In the genomic region with DNA sequence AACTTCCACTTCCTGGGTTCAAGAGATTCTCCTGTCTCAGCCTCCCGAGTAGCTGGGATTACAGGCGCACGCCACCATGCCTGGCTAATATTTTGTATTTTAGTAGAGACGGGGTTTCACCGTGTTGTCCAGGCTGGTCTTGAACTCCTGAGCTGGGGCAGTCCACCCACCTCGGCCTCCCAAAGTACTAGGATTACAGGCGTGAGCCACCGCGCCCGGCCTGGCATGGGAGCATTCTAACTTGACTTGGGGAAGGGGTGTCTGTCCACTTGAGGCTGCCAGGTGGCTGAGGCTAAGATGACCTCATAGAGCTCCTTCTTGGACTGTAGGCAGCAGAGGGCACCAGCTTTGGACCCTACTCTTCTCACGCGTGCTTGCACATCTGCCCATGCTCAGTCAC, we compare ENCODE assay signal across 5 cellular contexts.
DNase-seq lines count a peak whose midpoint lies in the region; ATAC-seq and TF ChIP-seq lines count a peak whose summit lies in the region.
"Not testable (repeated sequence)": the region's sequence is repeated elsewhere in the genome, so short reads cannot be mapped to it uniquely, and the experiment has no call there.

No MANE protein-coding gene starts in this region.

- not testable (repeated sequence) for H3K36me3 Mint-ChIP-seq in CD4-positive, alpha-beta T cell (ENCODE audit: low read depth); neural progenitor cell

- not testable (repeated sequence) for DNase-seq in CD4-positive, alpha-beta T cell; mesendoderm; neural progenitor cell (ENCODE audit: low spot score)
- peak; percentile 6 for DNase-seq in hepatocyte (ENCODE audit: low spot score)

- POLR2A ChIA-PET in CD4-positive, alpha-beta T cell (lab: Charles Lee) = not testable (repeated sequence)

- CTCF ChIA-PET in CD4-positive, alpha-beta T cell (lab: Charles Lee) = interaction anchor here (1.6 kb wide), 1 partner anchor 52 kb away, joined by 3 read pairs; no protein-coding TSS in a partner anchor

- H3K56ac ChIP-seq in mesendoderm (ENCODE audit: low read length) = peak overlapping the region; percentile 15

- not testable (repeated sequence) for H3K9ac ChIP-seq in mesendoderm (ENCODE audit: low read length); neural progenitor cell

- H3K4me1 Mint-ChIP-seq in CD4-positive, alpha-beta T cell (ENCODE audit: low read depth) = peaks cover 19% of the 10 kb centered on the region
- peaks cover 19% of the 10 kb centered on the region for H3K4me1 Mint-ChIP-seq in neural progenitor cell

- H3K4me3 Mint-ChIP-seq in CD4-positive, alpha-beta T cell = peak overlapping the region; percentile 11
- H3K4me3 Mint-ChIP-seq in neural progenitor cell = not testable (repeated sequence)

- H3K18ac ChIP-seq in mesendoderm (ENCODE audit: low read length) = not testable (repeated sequence)

- not testable (repeated sequence) for H3K27ac ChIP-seq in CD4-positive, alpha-beta T cell (ENCODE audit: low read depth, low read length); hepatocyte; mesendoderm (ENCODE audit: low read depth, low read length); neural progenitor cell
- H3K27ac ChIP-seq in temporal lobe (ENCODE audit: low read depth, low read length) = peak overlapping the region; percentile 1

- not testable (repeated sequence) for H3K9me3 ChIP-seq in CD4-positive, alpha-beta T cell (ENCODE audit: control insufficient read depth, low read length); hepatocyte (ENCODE audit: low read depth); neural progenitor cell (ENCODE audit: low read depth)

- not testable (repeated sequence) for H4K5ac ChIP-seq in mesendoderm (ENCODE audit: low read length)

- not testable (repeated sequence) for H3K79me2 ChIP-seq in hepatocyte; mesendoderm (ENCODE audit: control insufficient read depth, insufficient read depth, low read length); neural progenitor cell (ENCODE audit: low read depth)

- H3K4me2 ChIP-seq in hepatocyte; mesendoderm (ENCODE audit: low read length); neural progenitor cell: not testable (repeated sequence)

- not testable (repeated sequence) for H3K9me3 Mint-ChIP-seq in CD4-positive, alpha-beta T cell; neural progenitor cell

- not testable (repeated sequence) for H3K4ac ChIP-seq in mesendoderm (ENCODE audit: low read depth, low read length)

- H2AFZ ChIP-seq in hepatocyte; neural progenitor cell (replicated peaks): not testable (repeated sequence)

- not testable (repeated sequence) for H4K8ac ChIP-seq in mesendoderm (ENCODE audit: low read depth, low read length)

- H3K4me1 ChIP-seq in hepatocyte (ENCODE audit: insufficient read depth) (peaks cover 28% of the 10 kb centered on the region), neural progenitor cell (peaks cover 19% of the 10 kb centered on the region)
- H3K4me1 ChIP-seq in mesendoderm (ENCODE audit: control insufficient read depth, low read depth, low read length) = not testable (repeated sequence)

- not testable (repeated sequence) for H2BK5ac ChIP-seq in mesendoderm (ENCODE audit: low read length)

- H3K27ac Mint-ChIP-seq in CD4-positive, alpha-beta T cell = not testable (repeated sequence)
- H3K27ac Mint-ChIP-seq in neural progenitor cell = peak overlapping the region; percentile 39

- H3K9me2 ChIP-seq in hepatocyte (replicated peaks; ENCODE audit: insufficient read depth) = not testable (repeated sequence)

- not testable (repeated sequence) for ATAC-seq in CD4-positive, alpha-beta T cell (ENCODE audit: poor library complexity)

- WGBS in hepatocyte (ENCODE audit: low lambda C conversion rate, missing lambda C conversion rate) = over 99% methylated on average over 12 of the region's 12 CpGs
- no CpG with 5 or more reads among the region's 12 CpGs for WGBS in mesendoderm (ENCODE audit: extremely low coverage, insufficient coverage, low lambda C conversion rate)

- not testable (repeated sequence) for H2BK15ac ChIP-seq in mesendoderm (replicated peaks; ENCODE audit: low read depth)

- TF ChIP-seq CTCF in CD4-positive, alpha-beta T cell (IDR thresholded peaks at IDR 0.05); hepatocyte (IDR thresholded peaks at IDR 0.05; ENCODE audit: poor library complexity); neural progenitor cell (IDR thresholded peaks at IDR 0.05): not testable (repeated sequence)

- not testable (repeated sequence) for H3K36me3 ChIP-seq in hepatocyte (replicated peaks; ENCODE audit: insufficient read depth, low read depth); mesendoderm (ENCODE audit: control insufficient read depth, insufficient read depth, low read length); neural progenitor cell

- H2AK5ac ChIP-seq in mesendoderm (ENCODE audit: low read length) = peak overlapping the region; percentile 45

- intact Hi-C loops in CD4-positive, alpha-beta T cell (cut with DNase I, micrococcal nuclease) = loop anchor here in 1 of 2 experiments (5.0 kb wide), 1 partner anchor 77 kb away; no protein-coding TSS in a partner anchor

- not testable (repeated sequence) for H3K27me3 ChIP-seq in CD4-positive, alpha-beta T cell (ENCODE audit: control insufficient read depth, insufficient read depth, low read length); hepatocyte; mesendoderm (ENCODE audit: insufficient read depth, low read length, poor library complexity)
- H3K27me3 ChIP-seq in neural progenitor cell = peaks cover 31% of the 10 kb centered on the region

- H3K79me1 ChIP-seq in mesendoderm (ENCODE audit: low read length) = not testable (repeated sequence)

- H3K27me3 Mint-ChIP-seq in CD4-positive, alpha-beta T cell = peaks cover 16% of the 10 kb centered on the region
- peaks cover 16% of the 10 kb centered on the region for H3K27me3 Mint-ChIP-seq in neural progenitor cell (ENCODE audit: insufficient read depth, low read depth)

- not testable (repeated sequence) for H3K4me3 ChIP-seq in hepatocyte; mesendoderm (ENCODE audit: low read length); neural progenitor cell

- peaks cover 44% of the 10 kb centered on the region for H3F3A ChIP-seq in neural progenitor cell (ENCODE audit: low read depth)

- not testable (repeated sequence) for H4K20me1 ChIP-seq in hepatocyte (ENCODE audit: insufficient read depth, poor library complexity, severe bottlenecking); neural progenitor cell (ENCODE audit: low read depth)

- H3K23ac ChIP-seq in mesendoderm (ENCODE audit: low read length) = not testable (repeated sequence)

- H2BK120ac ChIP-seq in mesendoderm (ENCODE audit: low read depth, low read length) = not testable (repeated sequence)
